In genomic region chr3:66554178-66554577, GRCh38 we compare ENCODE assay signal across 19 cellular contexts. TPM values are rescaled to one million over a fixed set of nuclear protein-coding genes. Genes with fewer than 3 reads are reported as not detected.
DNase-seq lines count a peak whose midpoint lies in the region; ATAC-seq and TF ChIP-seq lines count a peak whose summit lies in the region.
"Had no signal": no experiment of that assay in that cellular context is flagged by ENCODE, and none has a peak within 500 bp of the region (broad histone marks: within the 10 kb centered on the region; RNA-seq: fewer than 3 reads in every experiment).

No MANE protein-coding gene starts in this region.

- H4K20me1 ChIP-seq in BLaER1 (no peaks in the 10 kb centered on the region), Loucy (ENCODE audit: insufficient read depth, low read length, poor library complexity, severe bottlenecking) (no peaks in the 10 kb centered on the region)

- H2AFZ ChIP-seq in Loucy (ENCODE audit: low read length), result no peak overlapping the region

- H3K27me3 ChIP-seq in BLaER1 (no peaks in the 10 kb centered on the region), Loucy (ENCODE audit: insufficient read depth, low read length, poor library complexity, severe bottlenecking) (no peaks in the 10 kb centered on the region)

- H3K4me2 ChIP-seq in BLaER1 (peak overlapping the region; percentile 77), Loucy (ENCODE audit: low read depth, low read length, poor library complexity, severe bottlenecking) (peak overlapping the region; percentile 1)

- H3K4me3 ChIP-seq in BLaER1 (no peak overlapping the region; the same call in 1 of the 2 replicates), Loucy (ENCODE audit: low read length, poor library complexity, severe bottlenecking) (no peak overlapping the region), mesodermal cell (ENCODE audit: extremely low read depth, insufficient read depth, low read length, poor library complexity, severe bottlenecking) (no peak overlapping the region), lower leg skin (ENCODE audit: low read depth, poor library complexity, severe bottlenecking) (no peak overlapping the region)
- H3K4me3 ChIP-seq: GM12878 had no signal

- ATAC-seq in HG03025 (IDR thresholded peaks at IDR 0.05; ENCODE audit: low FRiP score, unreplicated experiment), result no peak
- ATAC-seq: GM12878; Panc1; stimulated activated naive B cell treated with anti-CD40 and anti-IgM and Interleukin-4, amounts not matched to agents 10 μg/mL and 1 μg/mL and 100 μg/mL, for 72 hours; WTC11 had no signal

- no peaks in the 10 kb centered on the region for H3F3A ChIP-seq in Loucy (ENCODE audit: low read depth)

- H3K27ac ChIP-seq in BLaER1, result no peak overlapping the region
- peak overlapping the region; percentile 64 for H3K27ac ChIP-seq in mesodermal cell (ENCODE audit: low read depth, low read length, severe bottlenecking)

- H3K9ac ChIP-seq in BLaER1 (no peak overlapping the region), Loucy (ENCODE audit: low read depth, low read length, poor library complexity, severe bottlenecking) (no peak overlapping the region)

- intact Hi-C loops in lower leg skin (cut with DNase I; ENCODE audit: low total_unique reads), result no loop called here

- H3K9me2 ChIP-seq in Loucy (replicated peaks; ENCODE audit: low read depth, low read length), result no peaks in the 10 kb centered on the region

- DNase-seq in dedifferentiated amniotic fluid mesenchymal stem cell (ENCODE audit: extremely low spot score), result peak; percentile 18
- DNase-seq in NCI-H524 treated with DMSO at 0.1 percent for 48 hours (lab: John Stamatoyannopoulos, UW), result no peak
- DNase-seq in AG08396 (ENCODE audit: low spot score), result no peak
- no peak for DNase-seq in lower leg skin (ENCODE audit: low spot score in 2 of 2)
- DNase-seq: activated naive CD4-positive, alpha-beta T cell; effector CD8-positive, alpha-beta T cell; Kasumi-1; NCI-H187; NCI-H526 treated with DMSO at 0.1 percent for 48 hours; occipital lobe; small intestine; stimulated activated naive B cell treated with anti-CD40 and anti-IgM and Interleukin-4, amounts not matched to agents 10 μg/mL and 1 μg/mL and 100 μg/mL, for 72 hours had no signal

- peaks cover 5% of the 10 kb centered on the region; the same call in 1 of the 2 replicates for H3K9me3 ChIP-seq in BLaER1
- H3K9me3 ChIP-seq in Loucy (ENCODE audit: insufficient read depth, low read depth, low read length), result no peaks in the 10 kb centered on the region
- no peaks in the 10 kb centered on the region for H3K9me3 ChIP-seq in mesodermal cell (ENCODE audit: control insufficient read depth, low read length)

- H3K79me2 ChIP-seq in Loucy (ENCODE audit: insufficient read depth, low read length), result no peaks in the 10 kb centered on the region

- H3K36me3 ChIP-seq in BLaER1 (no peaks in the 10 kb centered on the region), Loucy (ENCODE audit: insufficient read depth, low read length) (no peaks in the 10 kb centered on the region), mesodermal cell (ENCODE audit: control insufficient read depth, insufficient read depth, low read length) (no peaks in the 10 kb centered on the region)

- WGBS in mesodermal cell (ENCODE audit: insufficient coverage in 2 of 2), 2 experiments, result no CpG with 5 or more reads among the region's 1 CpG
- 90% methylated on average over 1 of the region's 1 CpG for WGBS in lower leg skin, 2 donors

- no peak for TF ChIP-seq CTCF in Loucy (conservative IDR thresholded peaks at IDR 0.05; ENCODE audit: low read length)
- no peak for TF ChIP-seq CTCF in lower leg skin (IDR thresholded peaks at IDR 0.05)

- no peak for TF ChIP-seq POLR2A in lower leg skin (IDR thresholded peaks at IDR 0.05)

- H3K4me1 ChIP-seq in BLaER1, result peaks cover 37% of the 10 kb centered on the region
- H3K4me1 ChIP-seq in Loucy (ENCODE audit: insufficient read depth, low read length, poor library complexity, severe bottlenecking), result no peaks in the 10 kb centered on the region
- peaks cover 11% of the 10 kb centered on the region for H3K4me1 ChIP-seq in mesodermal cell (ENCODE audit: control insufficient read depth, insufficient read depth, low read length, poor library complexity, severe bottlenecking)

RNA-seq across cellular contexts. Expression of gene LRIG1, which starts 53.4 kb away (rescaled TPM):
- 22.6 TPM for polyA plus RNA-seq in mesodermal cell (2013, experiment 1 of 2)
- polyA plus RNA-seq in mesodermal cell (2013, experiment 2 of 2), result 15.3 TPM
- 10 to 100 TPM; 53.3 to 91.5 (median 69.8) TPM for total RNA-seq in lower leg skin
